In the genomic region with DNA sequence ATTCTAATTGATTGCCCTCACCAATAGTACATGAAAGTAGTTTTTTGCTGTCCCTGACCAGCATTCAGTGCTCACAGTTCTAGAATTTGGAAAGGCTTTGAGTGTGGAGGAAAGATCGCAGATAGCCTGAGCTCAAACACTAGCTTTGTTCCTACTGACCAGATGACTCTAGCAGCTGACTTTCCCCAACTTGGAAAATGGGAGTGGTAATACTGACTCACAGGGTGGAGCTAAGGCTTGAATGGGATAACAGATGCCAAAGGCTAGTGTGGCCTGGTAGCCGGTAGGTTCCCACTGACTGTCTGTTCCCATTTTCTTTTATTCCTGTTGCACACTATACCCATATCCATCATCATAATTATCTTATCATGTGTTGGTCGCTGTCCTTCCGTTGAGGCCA, we compare ENCODE assay signal across 11 cellular contexts. TPM values are rescaled to one million over a fixed set of nuclear protein-coding genes. Genes with fewer than 3 reads are reported as not detected.
A peak's percentile ranks its signal among the peaks of the same experiment; 100 is the strongest.
DNase-seq lines count a peak whose midpoint lies in the region; ATAC-seq, FAIRE-seq and TF ChIP-seq lines count a peak whose summit lies in the region.
"Had no signal": no experiment of that assay in that cellular context is flagged by ENCODE, and none has a peak within 500 bp of the region (broad histone marks: within the 10 kb centered on the region; RNA-seq: fewer than 3 reads in every experiment).

No MANE protein-coding gene starts in this region.

- TF ChIP-seq CTCF in astrocyte (IDR thresholded peaks at IDR 0.05; ENCODE audit: insufficient read depth, low read depth, low read length) (no peak), glutamatergic neuron (IDR thresholded peaks at IDR 0.05; ENCODE audit: partially characterized antibody, unreplicated experiment) (no peak), OCI-LY7 (conservative IDR thresholded peaks at IDR 0.05; ENCODE audit: low read length) (no peak)

- H3K9me2 ChIP-seq in OCI-LY7 (ENCODE audit: insufficient read depth, low read length) = no peaks in the 10 kb centered on the region

- peaks cover 8% of the 10 kb centered on the region for H3K36me3 Mint-ChIP-seq in astrocyte (ENCODE audit: low read depth, unreplicated experiment)
- no peaks in the 10 kb centered on the region for H3K36me3 Mint-ChIP-seq in glutamatergic neuron (ENCODE audit: unreplicated experiment)

- H3K27me3 Mint-ChIP-seq in astrocyte (ENCODE audit: low read depth, unreplicated experiment) (no peaks in the 10 kb centered on the region), glutamatergic neuron (ENCODE audit: unreplicated experiment) (peaks cover 4% of the 10 kb centered on the region)

- FAIRE-seq in astrocyte (lab: Jason Lieb, UNC) = no peak
- FAIRE-seq: H1 had no signal

- ATAC-seq in HG03469 (IDR thresholded peaks at IDR 0.05; ENCODE audit: unreplicated experiment) = no peak

- H3K4me1 ChIP-seq in astrocyte (ENCODE audit: insufficient read depth, low read length) (peaks cover 25% of the 10 kb centered on the region), rectal smooth muscle tissue (ENCODE audit: control insufficient read depth, insufficient read depth, low read length) (peaks cover 4% of the 10 kb centered on the region), OCI-LY7 (ENCODE audit: insufficient read depth, low read length, poor library complexity, severe bottlenecking) (peaks cover 14% of the 10 kb centered on the region)

- peaks cover 7% of the 10 kb centered on the region for H3K4me1 Mint-ChIP-seq in astrocyte (ENCODE audit: low read depth, unreplicated experiment)
- peaks cover 9% of the 10 kb centered on the region for H3K4me1 Mint-ChIP-seq in glutamatergic neuron (ENCODE audit: low read depth, unreplicated experiment)

- H3K36me3 ChIP-seq in astrocyte (ENCODE audit: insufficient read depth, low read length) (no peaks in the 10 kb centered on the region), rectal smooth muscle tissue (ENCODE audit: control insufficient read depth, insufficient read depth, low read length) (peaks cover 4% of the 10 kb centered on the region), OCI-LY7 (ENCODE audit: insufficient read depth, low read length) (peaks cover 3% of the 10 kb centered on the region; the same call in 1 of the 2 replicates)

- H4K20me1 ChIP-seq in astrocyte (ENCODE audit: insufficient read depth, low read length) (peaks cover 19% of the 10 kb centered on the region), OCI-LY7 (ENCODE audit: insufficient read depth, low read length) (no peaks in the 10 kb centered on the region)

- H3K27ac ChIP-seq in astrocyte (ENCODE audit: low read depth, low read length) = no peak overlapping the region
- H3K27ac ChIP-seq in rectal smooth muscle tissue (ENCODE audit: low read depth, low read length) = peak overlapping the region; percentile 27
- no peak overlapping the region for H3K27ac ChIP-seq in OCI-LY7 (ENCODE audit: low read depth, low read length, poor library complexity, severe bottlenecking)
- H3K27ac ChIP-seq: WERI-Rb-1 had no signal

- intact Hi-C loops in OCI-LY7 (cut with micrococcal nuclease; ENCODE audit: unreplicated experiment) = no loop called here

- DNase-seq in HCEC 1CT = peak; percentile 51
- peak; percentile 68 for DNase-seq in astrocyte (ENCODE audit: low read depth)
- DNase-seq in glutamatergic neuron = no peak
- DNase-seq in RPMI8226 = no peak
- no peak for DNase-seq in OCI-LY7 (ENCODE audit: low spot score)
- DNase-seq in activated CD4-positive, alpha-beta T cell treated with anti-CD3 and anti-CD28 coated beads for 48 hours = no peak
- DNase-seq: NK-92 treated with Interleukin-12 subunit alpha and Interleukin-12 subunit beta, amount 100 ng/mL, for 24 hours; WERI-Rb-1 had no signal

- H3K9me3 ChIP-seq in astrocyte (ENCODE audit: insufficient read depth, low read depth, low read length) (no peaks in the 10 kb centered on the region), OCI-LY7 (ENCODE audit: low read length) (no peaks in the 10 kb centered on the region)

- H3K27ac Mint-ChIP-seq in astrocyte (ENCODE audit: unreplicated experiment) (peak overlapping the region; percentile 48), glutamatergic neuron (ENCODE audit: unreplicated experiment) (peak overlapping the region; percentile 76)

- no TSS peak for BruUV-seq in OCI-LY7 (replicated peaks; lab: Mats Ljungman, UMichigan)

- H3K4me2 ChIP-seq in astrocyte (ENCODE audit: low read length) (peak overlapping the region; percentile 42), OCI-LY7 (ENCODE audit: low read length) (no peak overlapping the region)

- H3K4me3 ChIP-seq in astrocyte (ENCODE audit: insufficient read depth, low read depth, low read length) = no peak overlapping the region
- H3K4me3 ChIP-seq in rectal smooth muscle tissue (ENCODE audit: low read length) = no peak overlapping the region
- H3K4me3 ChIP-seq in OCI-LY7 (ENCODE audit: low read depth, low read length, poor library complexity, severe bottlenecking) = no peak overlapping the region

- H3K79me2 ChIP-seq in astrocyte (ENCODE audit: insufficient read depth, low read length) (peaks cover 37% of the 10 kb centered on the region), OCI-LY7 (ENCODE audit: insufficient read depth, low read depth, low read length) (peaks cover 4% of the 10 kb centered on the region; the same call in 1 of the 2 replicates)

- H3K27me3 ChIP-seq in astrocyte (ENCODE audit: insufficient read depth, low read length) = no peaks in the 10 kb centered on the region
- no peaks in the 10 kb centered on the region for H3K27me3 ChIP-seq in rectal smooth muscle tissue (ENCODE audit: control insufficient read depth, insufficient read depth, low read length)

- H2AFZ ChIP-seq in astrocyte (ENCODE audit: low read depth, low read length) (no peak overlapping the region), OCI-LY7 (ENCODE audit: low read length) (no peak overlapping the region)

- H3K4me3 Mint-ChIP-seq in astrocyte (ENCODE audit: unreplicated experiment) (no peak overlapping the region), glutamatergic neuron (ENCODE audit: unreplicated experiment) (peak overlapping the region; percentile 43)

- CTCF ChIA-PET in OCI-LY7 (lab: Charles Lee; ENCODE audit: unreplicated experiment) = no interaction called here

- POLR2A ChIA-PET in OCI-LY7 (lab: Charles Lee) = interaction anchor here (0.9 kb wide), 1 partner anchor 63 kb away, joined by 3 read pairs; no protein-coding TSS in a partner anchor

- H3K9ac ChIP-seq in astrocyte (ENCODE audit: low read length) (no peak overlapping the region), rectal smooth muscle tissue (ENCODE audit: low read length) (no peak overlapping the region)

- no peaks in the 10 kb centered on the region for H3K9me3 Mint-ChIP-seq in astrocyte (ENCODE audit: unreplicated experiment)
- no peaks in the 10 kb centered on the region for H3K9me3 Mint-ChIP-seq in glutamatergic neuron (ENCODE audit: unreplicated experiment)

RNA-seq across cellular contexts. Expression of gene ZSCAN22, which starts 3.7 kb away (rescaled TPM):
- total RNA-seq in astrocyte (2.7 and 3.1 TPM in 2 replicates), glutamatergic neuron (ENCODE audit: unreplicated experiment) (4.9 TPM), OCI-LY7 (2022) (3.7 and 5.1 TPM in 2 replicates)
- total RNA-seq in OCI-LY7 (2014; rRNA removed; shearing (Covaris generic)) = 2.6 and 3.3 TPM in 2 replicates

RNA-seq across cellular contexts. Expression of gene A1BG, which starts 22.8 kb away (rescaled TPM):
- total RNA-seq in astrocyte = 32.3 and 35.9 TPM in 2 replicates
- 27.3 TPM for total RNA-seq in glutamatergic neuron (ENCODE audit: unreplicated experiment)
- total RNA-seq in OCI-LY7 (2014; rRNA removed; shearing (Covaris generic)) = 21.3 and 47.2 TPM in 2 replicates
- total RNA-seq in OCI-LY7 (2022) = 24.5 and 26.9 TPM in 2 replicates

RNA-seq across cellular contexts. Expression of gene ERVK3-1, which starts 25.3 kb away (rescaled TPM):
- 34.6 and 40.9 TPM in 2 replicates for total RNA-seq in astrocyte
- total RNA-seq in glutamatergic neuron (ENCODE audit: unreplicated experiment) = 56.2 TPM
- 61.7 and 79.6 TPM in 2 replicates for total RNA-seq in OCI-LY7 (2014; rRNA removed; shearing (Covaris generic))
- 46.4 and 48.1 TPM in 2 replicates for total RNA-seq in OCI-LY7 (2022)

RNA-seq across cellular contexts. Expression of gene ZNF497, which starts 32.1 kb away (rescaled TPM):
- 0.43 and 0.55 TPM in 2 replicates for total RNA-seq in astrocyte
- 3.5 TPM for total RNA-seq in glutamatergic neuron (ENCODE audit: unreplicated experiment)
- 2.8 and 3.6 TPM in 2 replicates for total RNA-seq in OCI-LY7 (2014; rRNA removed; shearing (Covaris generic))
- total RNA-seq in OCI-LY7 (2022) = 4.5 and 6.1 TPM in 2 replicates

RNA-seq across cellular contexts. Expression of gene ZNF837, which starts 50.4 kb away (rescaled TPM):
- total RNA-seq in astrocyte (2.4 and 2.9 TPM in 2 replicates), glutamatergic neuron (ENCODE audit: unreplicated experiment) (2.0 TPM), OCI-LY7 (2022) (5.3 and 5.8 TPM in 2 replicates)
- 1.8 and 3.0 TPM in 2 replicates for total RNA-seq in OCI-LY7 (2014; rRNA removed; shearing (Covaris generic))

Comparison
In these comparisons a context has a peak if more than half of its experiments do, and no peak if none do; other contexts are left out.
1. DNase-seq: peak in HCEC 1CT (single experiment) and astrocyte (single experiment); none in glutamatergic neuron (single experiment), RPMI8226 (single experiment), OCI-LY7 (single experiment) and activated CD4-positive, alpha-beta T cell treated with anti-CD3 and anti-CD28 coated beads for 48 hours (single experiment).